Comparison of ENCODE assay signal across 15 cellular contexts in genomic region chr18:35460719-35461118, GRCh38. TPM values are rescaled to one million over a fixed set of nuclear protein-coding genes. Genes with fewer than 3 reads are reported as not detected.
DNase-seq lines count a peak whose midpoint lies in the region; ATAC-seq, FAIRE-seq and TF ChIP-seq lines count a peak whose summit lies in the region.
"Had no signal": no experiment of that assay in that cellular context is flagged by ENCODE, and none has a peak within 500 bp of the region (broad histone marks: within the 10 kb centered on the region; RNA-seq: fewer than 3 reads in every experiment).

No MANE protein-coding gene starts in this region.

- H3K27me3 ChIP-seq in heart left ventricle (no peaks in the 10 kb centered on the region), bronchial epithelial cell (ENCODE audit: control insufficient read depth, insufficient read depth, low read length) (no peaks in the 10 kb centered on the region), hepatocyte (no peaks in the 10 kb centered on the region)

- H3K36me3 ChIP-seq in heart left ventricle (no peaks in the 10 kb centered on the region), bronchial epithelial cell (ENCODE audit: control insufficient read depth, insufficient read depth, low read length) (no peaks in the 10 kb centered on the region), hepatocyte (replicated peaks; ENCODE audit: insufficient read depth, low read depth) (no peaks in the 10 kb centered on the region)

- H3K4me2 ChIP-seq in hepatocyte = no peak overlapping the region

- ATAC-seq in heart left ventricle (no peak), left ventricle myocardium superior (no peak), HG02870 (IDR thresholded peaks at IDR 0.05; ENCODE audit: unreplicated experiment) (no peak)
- ATAC-seq: right cardiac atrium had no signal

- H3K9me3 ChIP-seq in heart left ventricle (no peaks in the 10 kb centered on the region), hepatocyte (ENCODE audit: low read depth) (no peaks in the 10 kb centered on the region)

- intact Hi-C loops in heart left ventricle (cut with DNase I) (loop anchor here in 1 of 10 donors (5.0 kb wide), 1 partner anchor 37 kb away; the partner anchor contains the start of gene INO80C), left ventricle myocardium superior (cut with micrococcal nuclease) (no loop called here)

- TF ChIP-seq CTCF in heart left ventricle (IDR thresholded peaks at IDR 0.05) (no peak), bronchial epithelial cell (IDR thresholded peaks at IDR 0.05; ENCODE audit: insufficient read depth, low read length, severe bottlenecking) (no peak), hepatocyte (IDR thresholded peaks at IDR 0.05; ENCODE audit: poor library complexity) (no peak)

- no peaks in the 10 kb centered on the region for H3K9me2 ChIP-seq in hepatocyte (replicated peaks; ENCODE audit: insufficient read depth)

- H2AFZ ChIP-seq in hepatocyte = no peak overlapping the region

- no peak for FAIRE-seq in bronchial epithelial cell (lab: Jason Lieb, UNC)

- H4K20me1 ChIP-seq in hepatocyte (ENCODE audit: insufficient read depth, poor library complexity, severe bottlenecking) = no peaks in the 10 kb centered on the region

- H3K79me2 ChIP-seq in hepatocyte = no peaks in the 10 kb centered on the region

- no peak for TF ChIP-seq POLR2A in heart left ventricle (IDR thresholded peaks at IDR 0.05)

- H3K4me1 ChIP-seq in heart left ventricle (peaks cover 0 to 67% (median 43%) of the 10 kb centered on the region in 12 donors), hepatocyte (ENCODE audit: insufficient read depth) (peaks cover 23% of the 10 kb centered on the region)

- 44 to 74% (median 70%) methylated on average over 1 of the region's 1 CpG for WGBS in heart left ventricle, 4 donors
- 55% methylated on average over 1 of the region's 1 CpG for WGBS in hepatocyte (ENCODE audit: low lambda C conversion rate, missing lambda C conversion rate)

- H3K27ac ChIP-seq in heart left ventricle (peak overlapping the region in 11 of 12 donors; percentile 19 to 72 (median 43)), hepatocyte (peak overlapping the region; percentile 38)

- DNase-seq in heart left ventricle (no peak), left ventricle myocardium superior (no peak), bronchial epithelial cell (ENCODE audit: low read depth) (peak; percentile 65), hepatocyte (ENCODE audit: low spot score) (no peak), NCI-H82 (lab: John Stamatoyannopoulos, UW) (no peak), NCI-H748 (lab: John Stamatoyannopoulos, UW; ENCODE audit: unreplicated experiment) (no peak), NCI-H2029 (lab: John Stamatoyannopoulos, UW) (no peak)
- DNase-seq: ACHN; activated CD4-positive, alpha-beta T cell treated with anti-CD3 and anti-CD28 coated beads, Interleukin-2, amount 10 ng/mL, durations not matched to agents 7 days and 5 days; aorta; naive B cell; NCI-H1092 treated with DMSO at 0.1 percent for 48 hours; T-helper 2 cell had no signal

- no peak overlapping the region for H3K4me3 ChIP-seq in heart left ventricle
- no peak overlapping the region for H3K4me3 ChIP-seq in bronchial epithelial cell (ENCODE audit: low read depth, low read length)
- H3K4me3 ChIP-seq in hepatocyte = no peak overlapping the region

RNA-seq across cellular contexts. Expression of gene INO80C, which starts 37.0 kb away (rescaled TPM):
- total RNA-seq in heart left ventricle (10 to 100 TPM in 7 of 9 donors, 1 to 10 TPM in 2; 5.6 to 29.0 (median 22.3) TPM), left ventricle myocardium superior (24.9 TPM), bronchial epithelial cell (5.3 and 9.5 TPM in 2 replicates), hepatocyte (16.5 and 16.6 TPM in 2 replicates)
- polyA plus RNA-seq in heart left ventricle (10 to 100 TPM; 24.7 to 25.2 TPM), hepatocyte (25.1 and 42.2 TPM in 2 replicates)
